ENCODE assay signal across 16 cellular contexts in genomic region chr3:139716908-139717485, GRCh38. TPM values are rescaled to one million over a fixed set of nuclear protein-coding genes. Genes with fewer than 3 reads are reported as not detected.
DNase-seq lines count a peak whose midpoint lies in the region; ATAC-seq and TF ChIP-seq lines count a peak whose summit lies in the region.
"Had no signal": no experiment of that assay in that cellular context is flagged by ENCODE, and none has a peak within 500 bp of the region (broad histone marks: within the 10 kb centered on the region; RNA-seq: fewer than 3 reads in every experiment).

No MANE protein-coding gene starts in this region.

- H3K9ac ChIP-seq in adipocyte (ENCODE audit: low read length): no peak overlapping the region
- H3K9ac ChIP-seq: GM23248 had no signal

- H3K9me3 ChIP-seq in right atrium auricular region: no peaks in the 10 kb centered on the region
- H3K9me3 ChIP-seq in adipocyte (ENCODE audit: control insufficient read depth, low read length): no peaks in the 10 kb centered on the region

- no peaks in the 10 kb centered on the region for H3K27me3 Mint-ChIP-seq in dendritic cell treated with granulocyte-macrophage colony-stimulating factor and Interleukin-4, amounts not matched to agents 40 ng/mL and 50 ng/mL, for 4 days

- no peaks in the 10 kb centered on the region for H3K9me3 Mint-ChIP-seq in dendritic cell treated with granulocyte-macrophage colony-stimulating factor and Interleukin-4, amounts not matched to agents 40 ng/mL and 50 ng/mL, for 4 days

- no peak overlapping the region for H3K27ac ChIP-seq in right atrium auricular region
- H3K27ac ChIP-seq: GM23248 had no signal

- H3K4me3 ChIP-seq in right atrium auricular region (no peak overlapping the region), adipocyte (ENCODE audit: low read length) (no peak overlapping the region)
- H3K4me3 ChIP-seq: GM23248 had no signal

- no peaks in the 10 kb centered on the region for H3K36me3 Mint-ChIP-seq in dendritic cell treated with granulocyte-macrophage colony-stimulating factor and Interleukin-4, amounts not matched to agents 40 ng/mL and 50 ng/mL, for 4 days (ENCODE audit: low read depth)
- H3K36me3 Mint-ChIP-seq: CD4-positive, alpha-beta memory T cell had no signal

- peak; percentile 40 for DNase-seq in right atrium auricular region (ENCODE audit: low spot score)
- no peak for DNase-seq in cardiac septum (ENCODE audit: low spot score)
- DNase-seq in COR-L47 (lab: John Stamatoyannopoulos, UW): peak; percentile 30
- peak; percentile 3 for DNase-seq in adipocyte (ENCODE audit: low read depth)
- DNase-seq in effector CD4-positive, alpha-beta T cell: no peak
- DNase-seq in activated T-cell treated with anti-CD3 and anti-CD28 coated beads for 4 hours: no peak
- DNase-seq: C1 segment of cervical spinal cord; CD4-positive, alpha-beta memory T cell; DMS 273 treated with DMSO at 0.1 percent for 48 hours; DND-41; GM23248; H7; HCEC 1CT had no signal

- no peak overlapping the region for H3K4me3 Mint-ChIP-seq in dendritic cell treated with granulocyte-macrophage colony-stimulating factor and Interleukin-4, amounts not matched to agents 40 ng/mL and 50 ng/mL, for 4 days
- H3K4me3 Mint-ChIP-seq: CD4-positive, alpha-beta memory T cell had no signal

- H3K36me3 ChIP-seq in right atrium auricular region (no peaks in the 10 kb centered on the region), adipocyte (ENCODE audit: control insufficient read depth, insufficient read depth, low read length, severe bottlenecking) (no peaks in the 10 kb centered on the region)

- no peak for TF ChIP-seq CTCF in right atrium auricular region (IDR thresholded peaks at IDR 0.05)

- H3K27ac Mint-ChIP-seq in dendritic cell treated with granulocyte-macrophage colony-stimulating factor and Interleukin-4, amounts not matched to agents 40 ng/mL and 50 ng/mL, for 4 days: peak overlapping the region; percentile 71
- H3K27ac Mint-ChIP-seq: CD4-positive, alpha-beta memory T cell had no signal

- H3K27me3 ChIP-seq in right atrium auricular region (no peaks in the 10 kb centered on the region), adipocyte (replicated peaks; ENCODE audit: control insufficient read depth, insufficient read depth, low read length) (peaks cover 40% of the 10 kb centered on the region)

- no peak for ATAC-seq in HG03565 (IDR thresholded peaks at IDR 0.05; ENCODE audit: unreplicated experiment)

- peaks cover 28% of the 10 kb centered on the region for H3K4me1 Mint-ChIP-seq in dendritic cell treated with granulocyte-macrophage colony-stimulating factor and Interleukin-4, amounts not matched to agents 40 ng/mL and 50 ng/mL, for 4 days (ENCODE audit: low read depth)
- H3K4me1 Mint-ChIP-seq: CD4-positive, alpha-beta memory T cell had no signal

- H3K4me1 ChIP-seq in right atrium auricular region: peaks cover 0 to 7% of the 10 kb centered on the region in 2 donors
- H3K4me1 ChIP-seq in adipocyte (ENCODE audit: control insufficient read depth, insufficient read depth, low read length): no peaks in the 10 kb centered on the region

- intact Hi-C loops in cardiac septum (cut with DNase I): no loop called here
- intact Hi-C loops in dendritic cell treated with granulocyte-macrophage colony-stimulating factor and Interleukin-4, amounts not matched to agents 40 ng/mL and 50 ng/mL, for 4 days (cut with micrococcal nuclease): no loop called here

RNA-seq across cellular contexts. Expression of gene NMNAT3, which starts 39.2 kb away (rescaled TPM):
- 10 to 100 TPM; 11.0 to 23.4 TPM for total RNA-seq in right atrium auricular region
- 9.7 TPM for total RNA-seq in cardiac septum
- total RNA-seq: A172, GM23248 had no signal

Comparison
In these comparisons a context has a peak if more than half of its experiments do, and no peak if none do; other contexts are left out.
1. DNase-seq: peak in right atrium auricular region (single experiment), COR-L47 (single experiment) and adipocyte (single experiment); none in cardiac septum (single experiment), effector CD4-positive, alpha-beta T cell (single experiment) and activated T-cell treated with anti-CD3 and anti-CD28 coated beads for 4 hours (single experiment).